Comparison of ENCODE assay signal across 8 cellular contexts in genomic region chr10:48506147-48506917, GRCh38.
A peak's percentile ranks its signal among the peaks of the same experiment; 100 is the strongest.
DNase-seq lines count a peak whose midpoint lies in the region; ATAC-seq and TF ChIP-seq lines count a peak whose summit lies in the region.

No MANE protein-coding gene starts in this region.

- dilution Hi-C loops in IMR-90 (cut with HindIII; ENCODE audit: low sequenced_read_pairs, unreplicated experiment) = no loop called here

- H3K14ac ChIP-seq in IMR-90 (replicated peaks; ENCODE audit: low read depth, low read length) (no peak overlapping the region), mesenchymal stem cell (ENCODE audit: low read length in 2 of 2) (no peak overlapping the region)

- CTCF ChIA-PET in IMR-90 (lab: Yijun Ruan, JAX) = interaction anchor here (0.8 to 1.1 kb wide), 3 partner anchors 11 to 145 kb away, joined by 3 to 4 read pairs (median 3); no protein-coding TSS in a partner anchor
- CTCF ChIA-PET in activated CD8-positive, alpha-beta T cell treated with anti-CD3 and anti-CD28 coated beads, Interleukin-2, amount 10 ng/mL, durations not matched to agents 7 days and 5 days (lab: Charles Lee) = interaction anchor here (0.8 to 1.7 kb wide), 7 partner anchors 12 to 149 kb away, joined by 3 to 15 read pairs (median 4); no protein-coding TSS in a partner anchor
- CTCF ChIA-PET in CD4-positive, alpha-beta memory T cell (lab: Charles Lee; ENCODE audit: partially characterized antibody) = interaction anchor here (0.6 kb wide), 1 partner anchor 140 kb away, joined by 3 read pairs; no protein-coding TSS in a partner anchor

- no peak overlapping the region for H3K4me2 ChIP-seq in IMR-90 (ENCODE audit: low read depth, low read length)
- no peak overlapping the region for H3K4me2 ChIP-seq in mesenchymal stem cell (ENCODE audit: low read length, poor library complexity, severe bottlenecking)

- H3K9me1 ChIP-seq in IMR-90 (ENCODE audit: insufficient read depth, low read length) = peaks cover 44% of the 10 kb centered on the region

- H3K4ac ChIP-seq in IMR-90 (ENCODE audit: low read depth, low read length) (no peak overlapping the region), mesenchymal stem cell (ENCODE audit: low read depth in 1 of 2, low read length in 2 of 2) (no peak overlapping the region)

- POLR2A ChIA-PET in IMR-90 (lab: Charles Lee; ENCODE audit: unreplicated experiment) = no interaction called here
- POLR2A ChIA-PET in activated CD8-positive, alpha-beta T cell treated with anti-CD3 and anti-CD28 coated beads, Interleukin-2, amount 10 ng/mL, durations not matched to agents 7 days and 5 days (lab: Charles Lee) = no interaction called here
- POLR2A ChIA-PET in CD4-positive, alpha-beta memory T cell (lab: Charles Lee; ENCODE audit: partially characterized antibody) = no interaction called here

- H2AK5ac ChIP-seq in IMR-90 (ENCODE audit: low read depth, low read length) = no peak overlapping the region
- H2AK5ac ChIP-seq in mesenchymal stem cell (ENCODE audit: low read length, severe bottlenecking) = no peak overlapping the region

- peak; percentile 71 for ATAC-seq in IMR-90 (ENCODE audit: low read depth)
- peak; percentile 51 for ATAC-seq in activated CD8-positive, alpha-beta T cell treated with anti-CD3 and anti-CD28 coated beads, Interleukin-2, amount 10 ng/mL, durations not matched to agents 7 days and 5 days
- no peak for ATAC-seq in activated CD4-positive, CD25-positive, alpha-beta regulatory T cell treated with anti-CD3 and anti-CD28 coated beads, Interleukin-2, amount 50 U/mL, for 24 hours

- H4K5ac ChIP-seq in IMR-90 (ENCODE audit: low read depth, low read length) = no peak overlapping the region

- H4K20me1 ChIP-seq in IMR-90 (ENCODE audit: insufficient read depth, low read length) = peaks cover 63% of the 10 kb centered on the region

- TF ChIP-seq RAD21 in IMR-90 (IDR thresholded peaks at IDR 0.05; ENCODE audit: low read length) = peak; percentile 63

- H3K36me3 ChIP-seq in IMR-90 (ENCODE audit: control insufficient read depth, insufficient read depth, low read length) (no peaks in the 10 kb centered on the region), mesenchymal stem cell (ENCODE audit: control insufficient read depth in 1 of 2, insufficient read depth in 2 of 2, low read depth in 1 of 2, low read length in 2 of 2) (peaks cover 0 to 67% of the 10 kb centered on the region in 2 experiments)
- no peaks in the 10 kb centered on the region for H3K36me3 ChIP-seq in CD4-positive, alpha-beta memory T cell (ENCODE audit: insufficient read depth, low read length)

- no peaks in the 10 kb centered on the region for H3K9me3 Mint-ChIP-seq in activated CD8-positive, alpha-beta T cell treated with anti-CD3 and anti-CD28 coated beads, Interleukin-2, amount 10 ng/mL, durations not matched to agents 7 days and 5 days (ENCODE audit: insufficient read depth)
- H3K9me3 Mint-ChIP-seq in CD4-positive, alpha-beta memory T cell = no peaks in the 10 kb centered on the region

- H3K18ac ChIP-seq in IMR-90 (ENCODE audit: low read depth, low read length) (no peak overlapping the region), mesenchymal stem cell (ENCODE audit: low read depth in 1 of 2, low read length in 2 of 2) (no peak overlapping the region)

- H3K27me3 ChIP-seq in IMR-90 (ENCODE audit: control insufficient read depth, insufficient read depth, low read length) (no peaks in the 10 kb centered on the region), mesenchymal stem cell (ENCODE audit: control insufficient read depth in 1 of 2, insufficient read depth in 1 of 2, low read length in 2 of 2) (no peaks in the 10 kb centered on the region)
- no peaks in the 10 kb centered on the region for H3K27me3 ChIP-seq in CD4-positive, alpha-beta memory T cell (ENCODE audit: insufficient read depth, low read length)

- H2AK9ac ChIP-seq in IMR-90 (replicated peaks; ENCODE audit: low read depth, low read length, poor library complexity) = no peak overlapping the region

- no TSS peak for BruUV-seq in IMR-90 (replicated peaks; lab: Mats Ljungman, UMichigan)

- peak; percentile 22 for DNase-seq in DMS53 (lab: John Stamatoyannopoulos, UW)
- no peak for DNase-seq in DMS53 treated with DMSO at 0.1 percent for 48 hours (lab: John Stamatoyannopoulos, UW; ENCODE audit: unreplicated experiment)
- DNase-seq in IMR-90 = peak; percentile 56
- DNase-seq in activated CD8-positive, alpha-beta T cell treated with anti-CD3 and anti-CD28 coated beads, Interleukin-2, amount 10 ng/mL, durations not matched to agents 7 days and 5 days = peak; percentile 45
- DNase-seq in mesenchymal stem cell = peak; percentile 53
- no peak for DNase-seq in SKM-1 (lab: John Stamatoyannopoulos, UW; ENCODE audit: unreplicated experiment)
- DNase-seq in CD4-positive, alpha-beta memory T cell = no peak

- WGBS in IMR-90 (ENCODE audit: extremely low coverage in 2 of 2, insufficient read length in 1 of 2), 2 experiments = 100% methylated on average over 1 of the region's 8 CpGs; no CpG with 5 or more reads in 1 of the 2 experiments
- WGBS in mesenchymal stem cell = 92% methylated on average over 7 of the region's 8 CpGs

- intact Hi-C loops in IMR-90 (cut with micrococcal nuclease) = loop anchor here (1.0 kb wide), 1 partner anchor 142 kb away; no protein-coding TSS in a partner anchor
- intact Hi-C loops in CD4-positive, alpha-beta memory T cell (cut with micrococcal nuclease) = loop anchor here (2.0 kb wide), 1 partner anchor 144 kb away; no protein-coding TSS in a partner anchor

- H2BK20ac ChIP-seq in IMR-90 (ENCODE audit: low read depth, low read length) = no peak overlapping the region

- H3K4me1 ChIP-seq in IMR-90 (ENCODE audit: control insufficient read depth, insufficient read depth, low read length) (peaks cover 14% of the 10 kb centered on the region), mesenchymal stem cell (ENCODE audit: control insufficient read depth, insufficient read depth, low read depth, low read length) (peaks cover 9% of the 10 kb centered on the region)
- no peaks in the 10 kb centered on the region for H3K4me1 ChIP-seq in CD4-positive, alpha-beta memory T cell (ENCODE audit: insufficient read depth, low read length)

- H3K9me3 ChIP-seq in IMR-90 (ENCODE audit: control insufficient read depth, insufficient read depth, low read length) (no peaks in the 10 kb centered on the region), mesenchymal stem cell (ENCODE audit: control insufficient read depth, low read length) (no peaks in the 10 kb centered on the region)
- H3K9me3 ChIP-seq in CD4-positive, alpha-beta memory T cell (ENCODE audit: control insufficient read depth in 1 of 2, low read length in 2 of 2) = no peaks in the 10 kb centered on the region

- no peak overlapping the region for H3K4me3 ChIP-seq in IMR-90 (ENCODE audit: insufficient read depth, low read depth, low read length)
- no peak overlapping the region for H3K4me3 ChIP-seq in mesenchymal stem cell (ENCODE audit: insufficient read depth in 1 of 2, low read depth in 1 of 2, low read length in 2 of 2)
- H3K4me3 ChIP-seq in CD4-positive, alpha-beta memory T cell (ENCODE audit: low read length in 2 of 2) = no peak overlapping the region

- H2BK5ac ChIP-seq in IMR-90 (ENCODE audit: low read depth, low read length, poor library complexity, severe bottlenecking) = no peak overlapping the region
- no peak overlapping the region for H2BK5ac ChIP-seq in mesenchymal stem cell (ENCODE audit: low read depth, low read length, poor library complexity, severe bottlenecking)

- no peak overlapping the region for H3K27ac Mint-ChIP-seq in activated CD8-positive, alpha-beta T cell treated with anti-CD3 and anti-CD28 coated beads, Interleukin-2, amount 10 ng/mL, durations not matched to agents 7 days and 5 days
- no peak overlapping the region for H3K27ac Mint-ChIP-seq in CD4-positive, alpha-beta memory T cell

- in situ Hi-C loops in IMR-90 (cut with MboI; ENCODE audit: low sequenced_read_pairs) = loop anchor here (25.0 kb wide), 2 partner anchors 144 to 294 kb away; no protein-coding TSS in a partner anchor

- H4K91ac ChIP-seq in IMR-90 (ENCODE audit: insufficient read depth, low read depth, low read length) = no peak overlapping the region
- H4K91ac ChIP-seq in mesenchymal stem cell (ENCODE audit: low read length) = peak overlapping the region; percentile 47

- H3K27me3 Mint-ChIP-seq in activated CD8-positive, alpha-beta T cell treated with anti-CD3 and anti-CD28 coated beads, Interleukin-2, amount 10 ng/mL, durations not matched to agents 7 days and 5 days (ENCODE audit: low read depth) = peaks cover 2% of the 10 kb centered on the region
- peaks cover 0 to 6% of the 10 kb centered on the region in 2 donors for H3K27me3 Mint-ChIP-seq in CD4-positive, alpha-beta memory T cell

- no peak overlapping the region for H3K9ac ChIP-seq in IMR-90 (ENCODE audit: low read depth, low read length)
- no peak overlapping the region for H3K9ac ChIP-seq in mesenchymal stem cell (ENCODE audit: low read length)

- no peaks in the 10 kb centered on the region for H3K36me3 Mint-ChIP-seq in activated CD8-positive, alpha-beta T cell treated with anti-CD3 and anti-CD28 coated beads, Interleukin-2, amount 10 ng/mL, durations not matched to agents 7 days and 5 days (ENCODE audit: low read depth)
- H3K36me3 Mint-ChIP-seq in CD4-positive, alpha-beta memory T cell = no peaks in the 10 kb centered on the region

- no peak overlapping the region for H2BK12ac ChIP-seq in mesenchymal stem cell (ENCODE audit: low read length in 2 of 2)

- H3K27ac ChIP-seq in IMR-90 (ENCODE audit: insufficient read depth, low read length) (no peak overlapping the region), mesenchymal stem cell (ENCODE audit: low read length, poor library complexity, severe bottlenecking) (no peak overlapping the region)
- no peak overlapping the region for H3K27ac ChIP-seq in CD4-positive, alpha-beta memory T cell (ENCODE audit: low read depth, low read length)

- H2BK15ac ChIP-seq in IMR-90 (ENCODE audit: low read depth, low read length) (no peak overlapping the region), mesenchymal stem cell (ENCODE audit: low read depth, poor library complexity, severe bottlenecking) (no peak overlapping the region)

- peaks cover 54 to 98% of the 10 kb centered on the region in 2 experiments for H3K79me1 ChIP-seq in IMR-90 (ENCODE audit: low read depth in 1 of 2, low read length in 2 of 2)
- peaks cover 32% of the 10 kb centered on the region for H3K79me1 ChIP-seq in mesenchymal stem cell (replicated peaks; ENCODE audit: low read length, poor library complexity, severe bottlenecking)

- H3K23ac ChIP-seq in IMR-90 (ENCODE audit: low read depth, low read length) = no peak overlapping the region
- no peak overlapping the region for H3K23ac ChIP-seq in mesenchymal stem cell (ENCODE audit: low read length in 2 of 2)

- H3K4me3 Mint-ChIP-seq in activated CD8-positive, alpha-beta T cell treated with anti-CD3 and anti-CD28 coated beads, Interleukin-2, amount 10 ng/mL, durations not matched to agents 7 days and 5 days = no peak overlapping the region
- no peak overlapping the region for H3K4me3 Mint-ChIP-seq in CD4-positive, alpha-beta memory T cell

- no peak for TF ChIP-seq POLR2A in IMR-90 (IDR thresholded peaks at IDR 0.05; ENCODE audit: low read depth, low read length)

- H4K8ac ChIP-seq in IMR-90 (ENCODE audit: low read depth in 2 of 2, low read length in 2 of 2) (no peak overlapping the region), mesenchymal stem cell (ENCODE audit: low read length) (no peak overlapping the region)

- H2BK120ac ChIP-seq in IMR-90 (ENCODE audit: low read depth, low read length) (no peak overlapping the region), mesenchymal stem cell (ENCODE audit: low read depth, low read length) (no peak overlapping the region)

- peak; percentile 55 for TF ChIP-seq CTCF in IMR-90 (conservative IDR thresholded peaks at IDR 0.05; ENCODE audit: low read depth, low read length)

- H3K4me1 Mint-ChIP-seq in activated CD8-positive, alpha-beta T cell treated with anti-CD3 and anti-CD28 coated beads, Interleukin-2, amount 10 ng/mL, durations not matched to agents 7 days and 5 days (ENCODE audit: low read depth) = no peaks in the 10 kb centered on the region
- H3K4me1 Mint-ChIP-seq in CD4-positive, alpha-beta memory T cell = no peaks in the 10 kb centered on the region

- H2AFZ ChIP-seq in IMR-90 (replicated peaks; ENCODE audit: low read length, poor library complexity) (no peak overlapping the region), mesenchymal stem cell (ENCODE audit: low read depth, low read length) (no peak overlapping the region)

- H3K56ac ChIP-seq in IMR-90 (ENCODE audit: extremely low read depth, insufficient read depth, low read length) = no peak overlapping the region

Comparison
In these comparisons a context has a peak if more than half of its experiments do, and no peak if none do; other contexts are left out.
1. DNase-seq: peak in DMS53 (single experiment), IMR-90 (single experiment), activated CD8-positive, alpha-beta T cell treated with anti-CD3 and anti-CD28 coated beads, Interleukin-2, amount 10 ng/mL, durations not matched to agents 7 days and 5 days (single experiment) and mesenchymal stem cell (single experiment); none in DMS53 treated with DMSO at 0.1 percent for 48 hours (single experiment), SKM-1 (single experiment) and CD4-positive, alpha-beta memory T cell (0 of 5).
2. ATAC-seq: peak in IMR-90 (single experiment) and activated CD8-positive, alpha-beta T cell treated with anti-CD3 and anti-CD28 coated beads, Interleukin-2, amount 10 ng/mL, durations not matched to agents 7 days and 5 days (single experiment); none in activated CD4-positive, CD25-positive, alpha-beta regulatory T cell treated with anti-CD3 and anti-CD28 coated beads, Interleukin-2, amount 50 U/mL, for 24 hours (0 of 2).